Comparison of ENCODE assay signal across 8 cellular contexts in the genomic region with DNA sequence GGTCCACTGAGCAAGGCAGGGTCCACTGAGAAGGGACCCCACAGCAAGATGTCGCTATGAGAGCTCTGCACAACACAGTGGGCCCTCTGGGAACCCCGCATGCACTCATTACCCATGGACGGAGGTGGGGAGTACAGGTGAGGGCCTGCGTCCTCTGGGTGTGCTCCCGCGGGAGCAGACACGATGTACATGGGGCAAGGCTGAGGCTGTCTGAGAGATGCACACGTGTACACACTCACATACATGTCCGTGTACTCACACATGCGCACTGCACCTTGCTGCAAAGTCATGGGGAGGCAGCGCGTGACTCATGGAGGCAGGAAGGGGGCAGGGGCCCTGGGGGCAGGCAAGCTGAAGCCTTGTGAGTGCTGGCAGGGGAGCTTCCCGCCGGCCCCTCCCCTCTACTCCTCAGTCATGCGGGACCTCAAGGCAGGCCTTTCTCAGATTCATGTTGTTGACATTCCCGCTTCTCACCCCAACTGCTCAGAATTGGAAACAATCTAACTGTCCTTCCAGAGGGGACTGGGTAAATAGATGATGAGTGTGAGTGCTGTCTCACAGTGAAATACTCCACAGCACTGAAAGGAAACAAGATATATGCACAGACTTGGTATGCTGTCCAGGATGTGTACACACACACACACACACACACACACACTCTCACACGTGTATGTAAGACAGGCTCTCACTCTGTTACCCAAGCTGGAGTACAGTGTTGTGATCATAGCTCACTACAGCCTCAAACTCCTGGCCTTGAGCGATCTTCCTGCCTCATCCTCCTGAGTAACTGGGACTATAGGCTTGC. TPM values are rescaled to one million over a fixed set of nuclear protein-coding genes. Genes with fewer than 3 reads are reported as not detected.
DNase-seq lines count a peak whose midpoint lies in the region; ATAC-seq and TF ChIP-seq lines count a peak whose summit lies in the region.
"Had no signal": no experiment of that assay in that cellular context is flagged by ENCODE, and none has a peak within 500 bp of the region (broad histone marks: within the 10 kb centered on the region; RNA-seq: fewer than 3 reads in every experiment).

No MANE protein-coding gene starts in this region.

- no peaks in the 10 kb centered on the region for H3K36me3 ChIP-seq in HEK293 (ENCODE audit: control insufficient read depth in 2 of 2, insufficient read depth in 1 of 2, low read length in 2 of 2)

- H3K4me3 ChIP-seq in HEK293 (ENCODE audit: low read depth, low read length) (peak overlapping the region; percentile 0; the same call in 1 of the 2 replicates), epithelial cell of proximal tubule (ENCODE audit: low read depth, low read length) (peak overlapping the region; percentile 17), retinal pigment epithelial cell (ENCODE audit: low read length) (no peak overlapping the region)

- H3K36me3 Mint-ChIP-seq in activated T-helper 1 cell treated with anti-CD3 and anti-CD28 coated beads, Interleukin-12 subunit alpha, Interleukin-12 subunit beta, Interleukin-2, Interleukin-4 antibody, amounts not matched to agents 30 ng/mL and 10 ng/mL and 1 ng/mL, durations not matched to agents 14 hours and 24 hours and 36 hours (ENCODE audit: low read depth) = no peaks in the 10 kb centered on the region

- no peak for ATAC-seq in HG02938 (IDR thresholded peaks at IDR 0.05; ENCODE audit: unreplicated experiment)

- peaks cover 17% of the 10 kb centered on the region for H3K4me1 ChIP-seq in HEK293 (ENCODE audit: control insufficient read depth, insufficient read depth, low read length)

- no peaks in the 10 kb centered on the region for H3K4me1 Mint-ChIP-seq in activated T-helper 1 cell treated with anti-CD3 and anti-CD28 coated beads, Interleukin-12 subunit alpha, Interleukin-12 subunit beta, Interleukin-2, Interleukin-4 antibody, amounts not matched to agents 30 ng/mL and 10 ng/mL and 1 ng/mL, durations not matched to agents 14 hours and 24 hours and 36 hours (ENCODE audit: low read depth)
- H3K4me1 Mint-ChIP-seq: activated B cell treated with CpG ODN at 0.5 μM for 24 hours had no signal

- H3K9me3 Mint-ChIP-seq in activated T-helper 1 cell treated with anti-CD3 and anti-CD28 coated beads, Interleukin-12 subunit alpha, Interleukin-12 subunit beta, Interleukin-2, Interleukin-4 antibody, amounts not matched to agents 30 ng/mL and 10 ng/mL and 1 ng/mL, durations not matched to agents 14 hours and 24 hours and 36 hours = no peaks in the 10 kb centered on the region
- H3K9me3 Mint-ChIP-seq: activated B cell treated with CpG ODN at 0.5 μM for 24 hours had no signal

- intact Hi-C loops in activated T-helper 1 cell treated with anti-CD3 and anti-CD28 coated beads, Interleukin-12 subunit alpha, Interleukin-12 subunit beta, Interleukin-2, Interleukin-4 antibody, amounts not matched to agents 30 ng/mL and 10 ng/mL and 1 ng/mL, durations not matched to agents 14 hours and 24 hours and 36 hours (cut with micrococcal nuclease) = no loop called here

- H3K4me3 Mint-ChIP-seq in activated T-helper 1 cell treated with anti-CD3 and anti-CD28 coated beads, Interleukin-12 subunit alpha, Interleukin-12 subunit beta, Interleukin-2, Interleukin-4 antibody, amounts not matched to agents 30 ng/mL and 10 ng/mL and 1 ng/mL, durations not matched to agents 14 hours and 24 hours and 36 hours = no peak overlapping the region
- H3K4me3 Mint-ChIP-seq: activated B cell treated with CpG ODN at 0.5 μM for 24 hours had no signal

- H3K27me3 Mint-ChIP-seq in activated T-helper 1 cell treated with anti-CD3 and anti-CD28 coated beads, Interleukin-12 subunit alpha, Interleukin-12 subunit beta, Interleukin-2, Interleukin-4 antibody, amounts not matched to agents 30 ng/mL and 10 ng/mL and 1 ng/mL, durations not matched to agents 14 hours and 24 hours and 36 hours (ENCODE audit: insufficient read depth) = peaks cover 6% of the 10 kb centered on the region

- POLR2A ChIA-PET in HEK293 (lab: Yijun Ruan, JAX) = interaction anchor here (0.9 to 2.0 kb wide), 10 partner anchors 8 to 245 kb away, joined by 3 to 7 read pairs (median 4); a partner anchor contains a TSS

- peak overlapping the region; percentile 78 for H3K27ac ChIP-seq in HEK293 (ENCODE audit: extremely low read depth, low read depth, low read length)

- DNase-seq in NCI-H69 (lab: John Stamatoyannopoulos, UW) = peak; percentile 94
- DNase-seq in epithelial cell of proximal tubule (ENCODE audit: low read depth) = peak; percentile 78
- peak; percentile 96 for DNase-seq in retinal pigment epithelial cell (ENCODE audit: low read depth)
- no peak for DNase-seq in GDM1 (lab: John Stamatoyannopoulos, UW)
- DNase-seq in activated T-helper 1 cell treated with anti-CD3 and anti-CD28 coated beads, Interleukin-12 subunit alpha, Interleukin-12 subunit beta, Interleukin-2, Interleukin-4 antibody, amounts not matched to agents 30 ng/mL and 10 ng/mL and 1 ng/mL, durations not matched to agents 14 hours and 24 hours and 36 hours (ENCODE audit: low spot score) = no peak
- DNase-seq: activated B cell treated with CpG ODN at 0.5 μM for 24 hours had no signal

- TF ChIP-seq CTCF in HEK293 (tag by site-specific recombination; IDR thresholded peaks at IDR 0.05) = no peak
- TF ChIP-seq CTCF in epithelial cell of proximal tubule (conservative IDR thresholded peaks at IDR 0.05; ENCODE audit: low read depth, low read length) = no peak
- TF ChIP-seq CTCF in retinal pigment epithelial cell (conservative IDR thresholded peaks at IDR 0.05; ENCODE audit: low read depth, low read length) = no peak

- CTCF ChIA-PET in HEK293 (lab: Yijun Ruan, JAX) = interaction anchor here (0.5 to 2.8 kb wide), 9 partner anchors 9 to 711 kb away, joined by 3 to 12 read pairs (median 4); no protein-coding TSS in a partner anchor

- no peak overlapping the region for H3K27ac Mint-ChIP-seq in activated T-helper 1 cell treated with anti-CD3 and anti-CD28 coated beads, Interleukin-12 subunit alpha, Interleukin-12 subunit beta, Interleukin-2, Interleukin-4 antibody, amounts not matched to agents 30 ng/mL and 10 ng/mL and 1 ng/mL, durations not matched to agents 14 hours and 24 hours and 36 hours
- H3K27ac Mint-ChIP-seq: activated B cell treated with CpG ODN at 0.5 μM for 24 hours had no signal

- H3K9me3 ChIP-seq in HEK293 (ENCODE audit: control insufficient read depth, insufficient read depth, low read depth, low read length) = no peaks in the 10 kb centered on the region

TF ChIP-seq in HEK293, 187 proteins besides CTCF, POLR2A, EP300 and RAD21 (continues in another document):
- TF ChIP-seq MZF1 (tag by site-specific recombination; IDR thresholded peaks at IDR 0.05; ENCODE audit: borderline replicate concordance) (peak; percentile 75; the same call in 1 of the 2 replicates), ZNF426 (tag by site-specific recombination; IDR thresholded peaks at IDR 0.05) (no peak), ZNF423 (tag by site-specific recombination; IDR thresholded peaks at IDR 0.05) (peak; percentile 57; the same call in 1 of the 2 replicates), ZNF121 (tag by site-specific recombination; IDR thresholded peaks at IDR 0.05) (no peak; the same call in 1 of the 2 replicates), ZBTB20 (tag by site-specific recombination; IDR thresholded peaks at IDR 0.05) (peak; percentile 83; the same call in 1 of the 2 replicates), ZNF701 (tag by site-specific recombination; IDR thresholded peaks at IDR 0.05) (no peak), ZNF624 (tag by site-specific recombination; IDR thresholded peaks at IDR 0.05) (peak; percentile 80), ZIC2 (tag by site-specific recombination; IDR thresholded peaks at IDR 0.05) (peak; percentile 98), ZBTB8A (tag by site-specific recombination; IDR thresholded peaks at IDR 0.05) (no peak)
- TF ChIP-seq, protein P1, sequence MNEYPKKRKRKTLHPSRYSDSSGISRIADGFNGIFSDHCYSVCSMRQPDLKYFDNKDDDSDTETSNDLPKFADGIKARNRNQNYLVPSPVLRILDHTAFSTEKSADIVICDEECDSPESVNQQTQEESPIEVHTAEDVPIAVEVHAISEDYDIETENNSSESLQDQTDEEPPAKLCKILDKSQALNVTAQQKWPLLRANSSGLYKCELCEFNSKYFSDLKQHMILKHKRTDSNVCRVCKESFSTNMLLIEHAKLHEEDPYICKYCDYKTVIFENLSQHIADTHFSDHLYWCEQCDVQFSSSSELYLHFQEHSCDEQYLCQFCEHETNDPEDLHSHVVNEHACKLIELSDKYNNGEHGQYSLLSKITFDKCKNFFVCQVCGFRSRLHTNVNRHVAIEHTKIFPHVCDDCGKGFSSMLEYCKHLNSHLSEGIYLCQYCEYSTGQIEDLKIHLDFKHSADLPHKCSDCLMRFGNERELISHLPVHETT (tag by site-specific recombination; IDR thresholded peaks at IDR 0.05) = 0 out of 2 replicates have a peak, but pooled peaks have one; percentile 11
- TF ChIP-seq, protein P2, sequence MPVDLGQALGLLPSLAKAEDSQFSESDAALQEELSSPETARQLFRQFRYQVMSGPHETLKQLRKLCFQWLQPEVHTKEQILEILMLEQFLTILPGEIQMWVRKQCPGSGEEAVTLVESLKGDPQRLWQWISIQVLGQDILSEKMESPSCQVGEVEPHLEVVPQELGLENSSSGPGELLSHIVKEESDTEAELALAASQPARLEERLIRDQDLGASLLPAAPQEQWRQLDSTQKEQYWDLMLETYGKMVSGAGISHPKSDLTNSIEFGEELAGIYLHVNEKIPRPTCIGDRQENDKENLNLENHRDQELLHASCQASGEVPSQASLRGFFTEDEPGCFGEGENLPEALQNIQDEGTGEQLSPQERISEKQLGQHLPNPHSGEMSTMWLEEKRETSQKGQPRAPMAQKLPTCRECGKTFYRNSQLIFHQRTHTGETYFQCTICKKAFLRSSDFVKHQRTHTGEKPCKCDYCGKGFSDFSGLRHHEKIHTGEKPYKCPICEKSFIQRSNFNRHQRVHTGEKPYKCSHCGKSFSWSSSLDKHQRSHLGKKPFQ (tag by site-specific recombination; IDR thresholded peaks at IDR 0.05) = peak; percentile 93
- TF ChIP-seq, protein P3, sequence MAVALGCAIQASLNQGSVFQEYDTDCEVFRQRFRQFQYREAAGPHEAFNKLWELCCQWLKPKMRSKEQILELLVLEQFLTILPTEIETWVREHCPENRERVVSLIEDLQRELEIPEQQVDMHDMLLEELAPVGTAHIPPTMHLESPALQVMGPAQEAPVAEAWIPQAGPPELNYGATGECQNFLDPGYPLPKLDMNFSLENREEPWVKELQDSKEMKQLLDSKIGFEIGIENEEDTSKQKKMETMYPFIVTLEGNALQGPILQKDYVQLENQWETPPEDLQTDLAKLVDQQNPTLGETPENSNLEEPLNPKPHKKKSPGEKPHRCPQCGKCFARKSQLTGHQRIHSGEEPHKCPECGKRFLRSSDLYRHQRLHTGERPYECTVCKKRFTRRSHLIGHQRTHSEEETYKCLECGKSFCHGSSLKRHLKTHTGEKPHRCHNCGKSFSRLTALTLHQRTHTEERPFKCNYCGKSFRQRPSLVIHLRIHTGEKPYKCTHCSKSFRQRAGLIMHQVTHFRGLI (tag by site-specific recombination; IDR thresholded peaks at IDR 0.05) = no peak

RNA-seq across cellular contexts. Expression of a gene that starts 40.0 kb away (rescaled TPM):
- total RNA-seq in epithelial cell of proximal tubule = 0.12 and 0.43 TPM in 2 replicates
- total RNA-seq in activated T-helper 1 cell treated with anti-CD3 and anti-CD28 coated beads, Interleukin-12 subunit alpha, Interleukin-12 subunit beta, Interleukin-2, Interleukin-4 antibody, amounts not matched to agents 30 ng/mL and 10 ng/mL and 1 ng/mL, durations not matched to agents 14 hours and 24 hours and 36 hours = 0.26 and 0.29 TPM in 2 replicates

Comparison
In these comparisons a context has a peak if more than half of its experiments do, and no peak if none do; other contexts are left out.
1. DNase-seq: peak in NCI-H69 (single experiment), epithelial cell of proximal tubule (single experiment) and retinal pigment epithelial cell (single experiment); none in GDM1 (single experiment) and activated T-helper 1 cell treated with anti-CD3 and anti-CD28 coated beads, Interleukin-12 subunit alpha, Interleukin-12 subunit beta, Interleukin-2, Interleukin-4 antibody, amounts not matched to agents 30 ng/mL and 10 ng/mL and 1 ng/mL, durations not matched to agents 14 hours and 24 hours and 36 hours (single experiment).